8 cellular contexts compared by ENCODE assay signal in the genomic region with DNA sequence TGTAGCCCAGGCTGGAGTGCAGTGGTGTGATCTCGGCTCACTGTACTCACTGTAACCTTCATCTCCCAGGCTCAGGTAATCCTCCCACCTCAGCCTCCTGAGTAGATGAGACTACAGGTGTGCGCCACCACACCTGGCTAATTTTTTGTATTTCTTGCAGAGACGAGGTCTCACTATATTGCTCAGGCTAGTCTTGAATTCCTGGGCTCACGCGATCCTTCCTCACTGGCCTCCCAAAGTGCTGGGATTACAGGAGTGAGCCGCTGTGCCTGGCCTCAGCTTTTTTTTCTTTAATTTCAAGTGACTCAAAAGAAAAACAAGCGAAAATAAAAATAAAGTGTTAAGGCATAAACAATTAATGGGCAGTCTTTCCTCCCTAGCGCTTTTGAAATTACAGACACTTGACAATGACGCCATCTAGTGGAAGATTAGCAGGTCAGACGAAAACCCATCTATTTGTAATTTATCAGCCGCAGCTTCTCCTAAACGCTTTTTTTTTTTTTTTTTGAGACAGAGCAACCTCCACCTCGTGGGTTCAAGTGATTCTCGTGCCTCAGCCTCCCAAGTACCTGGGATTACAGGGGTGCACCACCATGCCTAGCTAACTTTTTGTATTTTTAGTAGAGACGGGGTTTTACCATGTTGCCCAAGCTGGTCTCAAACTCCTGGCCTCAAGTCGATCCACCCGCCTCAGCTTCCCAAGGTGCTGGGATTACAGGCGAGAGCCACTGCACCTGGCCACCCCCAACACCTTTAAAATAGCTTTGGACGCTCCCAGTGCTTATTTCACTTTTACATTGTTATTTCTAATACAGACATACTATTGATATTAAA. TPM values are rescaled to one million over a fixed set of nuclear protein-coding genes. Genes with fewer than 3 reads are reported as not detected.
DNase-seq lines count a peak whose midpoint lies in the region; ATAC-seq and TF ChIP-seq lines count a peak whose summit lies in the region.

No MANE protein-coding gene starts in this region.

- H3K27ac Mint-ChIP-seq in endodermal cell = no peak overlapping the region

- no peak overlapping the region for H3K4me3 ChIP-seq in MG63
- no peak overlapping the region for H3K4me3 ChIP-seq in endodermal cell (ENCODE audit: low read length)

- no peak overlapping the region for H3K27ac ChIP-seq in endodermal cell (ENCODE audit: low read depth, low read length)

- no peaks in the 10 kb centered on the region for H3K36me3 ChIP-seq in MG63
- no peaks in the 10 kb centered on the region for H3K36me3 ChIP-seq in endodermal cell (ENCODE audit: control insufficient read depth, insufficient read depth, low read length)

- TF ChIP-seq CTCF in endodermal cell (conservative IDR thresholded peaks at IDR 0.05) = peak; percentile 89

- no peak for ATAC-seq in HG02759 (IDR thresholded peaks at IDR 0.05; ENCODE audit: unreplicated experiment)
- ATAC-seq in GM18511 (IDR thresholded peaks at IDR 0.05; ENCODE audit: unreplicated experiment) = no peak
- ATAC-seq in GM21367 (IDR thresholded peaks at IDR 0.05; ENCODE audit: unreplicated experiment) = no peak

- H3K4me3 Mint-ChIP-seq in endodermal cell = no peak overlapping the region

- WGBS in endodermal cell (ENCODE audit: insufficient coverage in 1 of 2, insufficient read length in 1 of 2), 2 experiments = 44 to 56% methylated on average over 14 to 18 of the region's 19 CpGs

- H3K27me3 Mint-ChIP-seq in endodermal cell (ENCODE audit: insufficient read depth) = no peaks in the 10 kb centered on the region

- no peak overlapping the region for H3K9ac ChIP-seq in endodermal cell (ENCODE audit: extremely low read depth, low read length, poor library complexity, severe bottlenecking)

- H3K27me3 ChIP-seq in MG63 (no peaks in the 10 kb centered on the region), endodermal cell (ENCODE audit: control insufficient read depth, insufficient read depth, low read length, poor library complexity, severe bottlenecking) (no peaks in the 10 kb centered on the region)

- DNase-seq in ELR (ENCODE audit: low read depth) (peak; percentile 85), MG63 (peak; percentile 54), RPMI7951 (ENCODE audit: low read depth) (peak; percentile 75), endodermal cell (no peak), midbrain (lab: John Stamatoyannopoulos, UW) (peak; percentile 63)

- no peaks in the 10 kb centered on the region for H3K36me3 Mint-ChIP-seq in endodermal cell (ENCODE audit: low read depth)

- H3K9me3 ChIP-seq in MG63 (no peaks in the 10 kb centered on the region), endodermal cell (ENCODE audit: control insufficient read depth, low read length) (no peaks in the 10 kb centered on the region)

- no peaks in the 10 kb centered on the region for H3K4me1 ChIP-seq in endodermal cell (ENCODE audit: control insufficient read depth, insufficient read depth, low read length)

- no peaks in the 10 kb centered on the region for H3K4me1 Mint-ChIP-seq in endodermal cell

- H3K9me3 Mint-ChIP-seq in endodermal cell = peaks cover 2% of the 10 kb centered on the region

RNA-seq across cellular contexts. Expression of a gene that starts 28.1 kb away (rescaled TPM):
- 0.10 TPM in 1 of 2 replicates, not detected in the other for total RNA-seq in MG63 (2014; rRNA removed; shearing (Covaris generic); ENCODE audit: low replicate concordance)
- 2.5 and 3.1 TPM in 2 replicates for total RNA-seq in RPMI7951 (2014; rRNA removed; shearing (Covaris generic))
- under 1 TPM; 0.33 to 0.86 TPM for total RNA-seq in endodermal cell
- polyA plus RNA-seq in endodermal cell (2013, experiment 1 of 2) = 0.39 TPM
- polyA plus RNA-seq in endodermal cell (2013, experiment 2 of 2) = 1.2 TPM

RNA-seq across cellular contexts. Expression of a gene that starts 30.2 kb away (rescaled TPM):
- total RNA-seq in MG63 (2014; rRNA removed; shearing (Covaris generic); ENCODE audit: low replicate concordance) = 5.6 and 19.0 TPM in 2 replicates
- total RNA-seq in RPMI7951 (2014; rRNA removed; shearing (Covaris generic)) = 21.6 and 23.7 TPM in 2 replicates
- under 1 TPM in 1 of 2 donors, not detected in 1; 0.80 TPM for total RNA-seq in endodermal cell
- not detected for polyA plus RNA-seq in endodermal cell (2013, experiment 1 of 2)
- not detected for polyA plus RNA-seq in endodermal cell (2013, experiment 2 of 2)
